ENCODE assay signal across 20 cellular contexts in the genomic region with DNA sequence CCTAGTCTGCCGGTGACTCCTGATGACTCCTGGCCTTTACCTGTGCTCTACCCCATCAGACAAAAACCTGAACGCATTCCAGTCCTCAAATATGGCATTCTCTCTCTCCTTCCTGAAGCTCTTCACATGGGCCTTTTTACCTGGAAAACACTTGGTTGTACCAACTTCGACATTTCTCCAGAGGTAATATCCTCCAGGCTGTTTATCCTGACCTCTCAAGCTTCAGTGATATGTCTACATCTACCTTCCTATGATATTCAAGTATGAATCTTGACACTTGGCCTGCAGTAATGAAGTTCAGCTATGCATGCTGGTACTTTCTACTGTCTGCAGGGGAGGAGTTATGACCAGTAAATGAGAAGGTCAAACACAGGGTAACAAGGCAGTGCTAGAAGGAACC.
DNase-seq lines count a peak whose midpoint lies in the region; ATAC-seq, FAIRE-seq and TF ChIP-seq lines count a peak whose summit lies in the region.
"Had no signal": no experiment of that assay in that cellular context is flagged by ENCODE, and none has a peak within 500 bp of the region (broad histone marks: within the 10 kb centered on the region; RNA-seq: fewer than 3 reads in every experiment).

No MANE protein-coding gene starts in this region.

- FAIRE-seq in bronchial epithelial cell (lab: Jason Lieb, UNC), result peak; percentile 7
- FAIRE-seq: H54 had no signal

- H3K4me3 Mint-ChIP-seq in activated naive CD8-positive, alpha-beta T cell, result no peak overlapping the region
- H3K4me3 Mint-ChIP-seq in activated naive CD8-positive, alpha-beta T cell treated with anti-CD3 and anti-CD28 coated beads for 36 hours, result no peak overlapping the region
- H3K4me3 Mint-ChIP-seq in naive thymus-derived CD4-positive, alpha-beta T cell, result no peak overlapping the region

- H3K9me3 ChIP-seq in naive thymus-derived CD4-positive, alpha-beta T cell (ENCODE audit: control insufficient read depth in 2 of 3, low read length in 3 of 3), result peaks cover 0 to 5% (median 0%) of the 10 kb centered on the region in 3 experiments
- no peaks in the 10 kb centered on the region for H3K9me3 ChIP-seq in tibial nerve
- H3K9me3 ChIP-seq: BE2C, Caco-2, Peyer's patch had no signal

- peak overlapping the region; percentile 24 for H3K27ac Mint-ChIP-seq in activated naive CD8-positive, alpha-beta T cell
- no peak overlapping the region for H3K27ac Mint-ChIP-seq in activated naive CD8-positive, alpha-beta T cell treated with anti-CD3 and anti-CD28 coated beads for 36 hours
- peak overlapping the region in 5 of 9 donors; percentile 25 to 80 (median 44) for H3K27ac Mint-ChIP-seq in naive thymus-derived CD4-positive, alpha-beta T cell

- H3K4me1 ChIP-seq in naive thymus-derived CD4-positive, alpha-beta T cell (ENCODE audit: control insufficient read depth in 2 of 2, insufficient read depth in 2 of 2, low read length in 2 of 2), result peaks cover 34 to 49% of the 10 kb centered on the region in 2 donors
- no peaks in the 10 kb centered on the region for H3K4me1 ChIP-seq in tibial nerve
- H3K4me1 ChIP-seq: BE2C, Caco-2, Peyer's patch had no signal

- WGBS in tibial nerve, 2 donors, result 76 to 77% methylated on average over 3 of the region's 3 CpGs

- no peak for TF ChIP-seq POLR2A in tibial nerve (IDR thresholded peaks at IDR 0.05)

- H3K27me3 Mint-ChIP-seq in activated naive CD8-positive, alpha-beta T cell, result no peaks in the 10 kb centered on the region
- no peaks in the 10 kb centered on the region for H3K27me3 Mint-ChIP-seq in activated naive CD8-positive, alpha-beta T cell treated with anti-CD3 and anti-CD28 coated beads for 36 hours
- H3K27me3 Mint-ChIP-seq in naive thymus-derived CD4-positive, alpha-beta T cell, result peaks cover 0 to 4% (median 0%) of the 10 kb centered on the region in 5 donors

- intact Hi-C loops in naive thymus-derived CD4-positive, alpha-beta T cell (cut with micrococcal nuclease), result loop anchor here in 1 of 2 donors (5.0 kb wide), 1 partner anchor 1573 kb away; a partner anchor contains a TSS

- no peak overlapping the region for H3K27ac ChIP-seq in naive thymus-derived CD4-positive, alpha-beta T cell (ENCODE audit: low read depth, low read length)
- no peak overlapping the region for H3K27ac ChIP-seq in tibial nerve
- H3K27ac ChIP-seq: HL-60, Peyer's patch had no signal

- no peak for TF ChIP-seq EP300 in tibial nerve (IDR thresholded peaks at IDR 0.05)

- H3K4me3 ChIP-seq in bronchial epithelial cell (ENCODE audit: low read depth, low read length) (no peak overlapping the region), tibial nerve (no peak overlapping the region)
- H3K4me3 ChIP-seq in naive thymus-derived CD4-positive, alpha-beta T cell (ENCODE audit: low read length), result no peak overlapping the region
- H3K4me3 ChIP-seq: Peyer's patch had no signal

- no peaks in the 10 kb centered on the region for H3K9me3 Mint-ChIP-seq in activated naive CD8-positive, alpha-beta T cell (ENCODE audit: low read depth)
- peaks cover 14% of the 10 kb centered on the region for H3K9me3 Mint-ChIP-seq in activated naive CD8-positive, alpha-beta T cell treated with anti-CD3 and anti-CD28 coated beads for 36 hours
- peaks cover 4 to 33% (median 6%) of the 10 kb centered on the region in 11 donors for H3K9me3 Mint-ChIP-seq in naive thymus-derived CD4-positive, alpha-beta T cell

- peaks cover 4% of the 10 kb centered on the region for H3K36me3 Mint-ChIP-seq in activated naive CD8-positive, alpha-beta T cell
- peaks cover 11% of the 10 kb centered on the region for H3K36me3 Mint-ChIP-seq in activated naive CD8-positive, alpha-beta T cell treated with anti-CD3 and anti-CD28 coated beads for 36 hours
- H3K36me3 Mint-ChIP-seq in naive thymus-derived CD4-positive, alpha-beta T cell, result peaks cover 0 to 41% (median 4%) of the 10 kb centered on the region in 5 donors

- TF ChIP-seq CTCF in bronchial epithelial cell (IDR thresholded peaks at IDR 0.05; ENCODE audit: insufficient read depth, low read length, severe bottlenecking) (no peak), tibial nerve (IDR thresholded peaks at IDR 0.05) (no peak)

- no peaks in the 10 kb centered on the region for H3K27me3 ChIP-seq in bronchial epithelial cell (ENCODE audit: control insufficient read depth, insufficient read depth, low read length)
- H3K27me3 ChIP-seq in naive thymus-derived CD4-positive, alpha-beta T cell (ENCODE audit: control insufficient read depth in 2 of 2, insufficient read depth in 2 of 2, low read length in 2 of 2), result no peaks in the 10 kb centered on the region
- no peaks in the 10 kb centered on the region for H3K27me3 ChIP-seq in tibial nerve
- H3K27me3 ChIP-seq: BE2C, Peyer's patch had no signal

- CTCF ChIA-PET in naive thymus-derived CD4-positive, alpha-beta T cell (lab: Charles Lee), result no interaction called here

- no peak for ATAC-seq in naive thymus-derived CD4-positive, alpha-beta T cell

- POLR2A ChIA-PET in naive thymus-derived CD4-positive, alpha-beta T cell (lab: Charles Lee), result interaction anchor here (1.3 kb wide), 1 partner anchor 11 kb away, joined by 7 read pairs; no protein-coding TSS in a partner anchor

- H3K4me1 Mint-ChIP-seq in activated naive CD8-positive, alpha-beta T cell (ENCODE audit: low read depth), result peaks cover 54% of the 10 kb centered on the region
- H3K4me1 Mint-ChIP-seq in activated naive CD8-positive, alpha-beta T cell treated with anti-CD3 and anti-CD28 coated beads for 36 hours, result peaks cover 32% of the 10 kb centered on the region
- H3K4me1 Mint-ChIP-seq in naive thymus-derived CD4-positive, alpha-beta T cell, result peaks cover 24 to 60% (median 53%) of the 10 kb centered on the region in 7 donors

- no peak for DNase-seq in activated naive CD8-positive, alpha-beta T cell treated with anti-CD3 and anti-CD28 coated beads for 36 hours
- DNase-seq in bronchial epithelial cell (ENCODE audit: low read depth), result no peak
- no peak for DNase-seq in naive thymus-derived CD4-positive, alpha-beta T cell
- DNase-seq in tibial nerve (ENCODE audit: low spot score in 2 of 2), result no peak
- no peak for DNase-seq in HPDE6-E6E7 (ENCODE audit: extremely low spot score)
- DNase-seq in NCI-H226, result no peak
- DNase-seq: BE2C; Caco-2; DMS 273 treated with DMSO at 0.1 percent for 48 hours; KG1; NCI-H1092 treated with DMSO at 0.1 percent for 48 hours; NCI-H1436 treated with DMSO at 0.1 percent for 48 hours; NCI-H2029; NCI-H524; NCI-H774; NK-92 treated with Interleukin-12 subunit alpha and Interleukin-12 subunit beta, amount 100 ng/mL, for 24 hours; Peyer's patch had no signal

- H3K36me3 ChIP-seq in bronchial epithelial cell (ENCODE audit: control insufficient read depth, insufficient read depth, low read length) (no peaks in the 10 kb centered on the region), tibial nerve (no peaks in the 10 kb centered on the region)
- H3K36me3 ChIP-seq in naive thymus-derived CD4-positive, alpha-beta T cell (ENCODE audit: control insufficient read depth in 2 of 3, insufficient read depth in 3 of 3, low read length in 3 of 3), result no peaks in the 10 kb centered on the region
- H3K36me3 ChIP-seq: BE2C, Peyer's patch had no signal
